14 cellular contexts compared by ENCODE assay signal in genomic region chr5:1509346-1510085, GRCh38. TPM values are rescaled to one million over a fixed set of nuclear protein-coding genes. Genes with fewer than 3 reads are reported as not detected.
DNase-seq lines count a peak whose midpoint lies in the region; ATAC-seq and TF ChIP-seq lines count a peak whose summit lies in the region.
"Had no signal": no experiment of that assay in that cellular context is flagged by ENCODE, and none has a peak within 500 bp of the region (broad histone marks: within the 10 kb centered on the region; RNA-seq: fewer than 3 reads in every experiment).

No MANE protein-coding gene starts in this region.

- no peaks in the 10 kb centered on the region for H3K36me3 ChIP-seq in mucosa of descending colon (ENCODE audit: low read depth)
- peaks cover 28% of the 10 kb centered on the region for H3K36me3 ChIP-seq in upper lobe of right lung
- no peaks in the 10 kb centered on the region for H3K36me3 ChIP-seq in transverse colon

- WGBS in transverse colon (ENCODE audit: low coverage in 1 of 2), 2 donors = 89 to 94% methylated on average over 12 to 30 of the region's 30 CpGs

- H3K27ac ChIP-seq in upper lobe of right lung (no peak overlapping the region), transverse colon (no peak overlapping the region)
- H3K27ac ChIP-seq: heart right ventricle had no signal

- no peaks in the 10 kb centered on the region for H3K36me3 Mint-ChIP-seq in activated naive CD8-positive, alpha-beta T cell treated with anti-CD3 and anti-CD28 coated beads, Interleukin-2, amount 10 ng/mL, durations not matched to agents 7 days and 5 days
- H3K36me3 Mint-ChIP-seq in activated naive CD8-positive, alpha-beta T cell treated with anti-CD3 and anti-CD28 coated beads, Interleukin-2, amount 50 U/mL, for 24 hours (ENCODE audit: low read depth) = peaks cover 6% of the 10 kb centered on the region
- peaks cover 35% of the 10 kb centered on the region for H3K36me3 Mint-ChIP-seq in central memory CD8-positive, alpha-beta T cell (ENCODE audit: insufficient read depth)

- TF ChIP-seq POLR2A in transverse colon (IDR thresholded peaks at IDR 0.05) = no peak

- no peaks in the 10 kb centered on the region for H3K9me3 Mint-ChIP-seq in activated naive CD8-positive, alpha-beta T cell treated with anti-CD3 and anti-CD28 coated beads, Interleukin-2, amount 10 ng/mL, durations not matched to agents 7 days and 5 days
- H3K9me3 Mint-ChIP-seq in activated naive CD8-positive, alpha-beta T cell treated with anti-CD3 and anti-CD28 coated beads, Interleukin-2, amount 50 U/mL, for 24 hours = no peaks in the 10 kb centered on the region
- no peaks in the 10 kb centered on the region for H3K9me3 Mint-ChIP-seq in central memory CD8-positive, alpha-beta T cell
- H3K9me3 Mint-ChIP-seq: nephron; T-helper 1 cell treated with Interleukin-12 subunit alpha and Interleukin-12 subunit beta and Interleukin-4 antibody, amounts not matched to agents 30 μg/mL and 1 μg/mL, for 36 hours had no signal

- H3K27me3 Mint-ChIP-seq in activated naive CD8-positive, alpha-beta T cell treated with anti-CD3 and anti-CD28 coated beads, Interleukin-2, amount 10 ng/mL, durations not matched to agents 7 days and 5 days = no peaks in the 10 kb centered on the region
- no peaks in the 10 kb centered on the region for H3K27me3 Mint-ChIP-seq in activated naive CD8-positive, alpha-beta T cell treated with anti-CD3 and anti-CD28 coated beads, Interleukin-2, amount 50 U/mL, for 24 hours
- H3K27me3 Mint-ChIP-seq in central memory CD8-positive, alpha-beta T cell = no peaks in the 10 kb centered on the region

- peaks cover 3% of the 10 kb centered on the region for H3K4me1 Mint-ChIP-seq in activated naive CD8-positive, alpha-beta T cell treated with anti-CD3 and anti-CD28 coated beads, Interleukin-2, amount 10 ng/mL, durations not matched to agents 7 days and 5 days
- peaks cover 13% of the 10 kb centered on the region for H3K4me1 Mint-ChIP-seq in activated naive CD8-positive, alpha-beta T cell treated with anti-CD3 and anti-CD28 coated beads, Interleukin-2, amount 50 U/mL, for 24 hours
- H3K4me1 Mint-ChIP-seq in central memory CD8-positive, alpha-beta T cell = peaks cover 72% of the 10 kb centered on the region

- TF ChIP-seq CTCF in mucosa of descending colon (IDR thresholded peaks at IDR 0.05) (no peak), upper lobe of right lung (IDR thresholded peaks at IDR 0.05) (no peak), transverse colon (IDR thresholded peaks at IDR 0.05) (no peak)

- intact Hi-C loops in mucosa of descending colon (cut with DNase I, micrococcal nuclease) = no loop called here
- intact Hi-C loops in upper lobe of right lung (cut with DNase I) = no loop called here
- intact Hi-C loops in transverse colon (cut with DNase I; ENCODE audit: low total_unique reads) = no loop called here

- H3K4me3 ChIP-seq in mucosa of descending colon (no peak overlapping the region), upper lobe of right lung (no peak overlapping the region), transverse colon (no peak overlapping the region)
- H3K4me3 ChIP-seq: heart right ventricle had no signal

- ATAC-seq in activated naive CD8-positive, alpha-beta T cell treated with anti-CD3 and anti-CD28 coated beads, Interleukin-2, amount 10 ng/mL, durations not matched to agents 7 days and 5 days (ENCODE audit: low read depth) = no peak
- no peak for ATAC-seq in activated naive CD8-positive, alpha-beta T cell treated with anti-CD3 and anti-CD28 coated beads, Interleukin-2, amount 50 U/mL, for 24 hours
- ATAC-seq in central memory CD8-positive, alpha-beta T cell (replicated peaks; ENCODE audit: extremely low read depth, poor library complexity, severe bottlenecking) = no peak
- ATAC-seq in mucosa of descending colon (no peak), upper lobe of right lung (no peak)
- ATAC-seq: heart right ventricle had no signal

- H3K4me1 ChIP-seq in mucosa of descending colon (ENCODE audit: low read depth) (no peaks in the 10 kb centered on the region), upper lobe of right lung (peaks cover 42% of the 10 kb centered on the region), transverse colon (no peaks in the 10 kb centered on the region)

- no peak for TF ChIP-seq EP300 in transverse colon (IDR thresholded peaks at IDR 0.05; ENCODE audit: low read depth)

- H3K27me3 ChIP-seq in upper lobe of right lung (no peaks in the 10 kb centered on the region), transverse colon (no peaks in the 10 kb centered on the region)
- H3K27me3 ChIP-seq: heart right ventricle had no signal

- POLR2A ChIA-PET in activated naive CD8-positive, alpha-beta T cell treated with anti-CD3 and anti-CD28 coated beads, Interleukin-2, amount 10 ng/mL, durations not matched to agents 7 days and 5 days (lab: Charles Lee) = no interaction called here

- H3K9me3 ChIP-seq in mucosa of descending colon (no peaks in the 10 kb centered on the region), upper lobe of right lung (no peaks in the 10 kb centered on the region), transverse colon (no peaks in the 10 kb centered on the region)
- H3K9me3 ChIP-seq: heart right ventricle had no signal

- in situ Hi-C loops in transverse colon (cut with MboI; ENCODE audit: low pct_ligation_motif_present in 1 of 4, low pct_unique_long_range_greater_than_20kb in 1 of 4, low sequenced_read_pairs in 3 of 4) = no loop called here

- no peak overlapping the region for H3K27ac Mint-ChIP-seq in activated naive CD8-positive, alpha-beta T cell treated with anti-CD3 and anti-CD28 coated beads, Interleukin-2, amount 10 ng/mL, durations not matched to agents 7 days and 5 days
- no peak overlapping the region for H3K27ac Mint-ChIP-seq in activated naive CD8-positive, alpha-beta T cell treated with anti-CD3 and anti-CD28 coated beads, Interleukin-2, amount 50 U/mL, for 24 hours
- peak overlapping the region; percentile 86 for H3K27ac Mint-ChIP-seq in central memory CD8-positive, alpha-beta T cell (ENCODE audit: low read depth)
- H3K27ac Mint-ChIP-seq: nephron had no signal

- DNase-seq in activated naive CD8-positive, alpha-beta T cell treated with anti-CD3 and anti-CD28 coated beads, Interleukin-2, amount 10 ng/mL, durations not matched to agents 7 days and 5 days = peak; percentile 5
- DNase-seq in activated naive CD8-positive, alpha-beta T cell treated with anti-CD3 and anti-CD28 coated beads, Interleukin-2, amount 50 U/mL, for 24 hours = no peak
- DNase-seq in central memory CD8-positive, alpha-beta T cell (ENCODE audit: low spot score in 2 of 2) = peak in 1 of 2 donors; percentile 7
- DNase-seq in mucosa of descending colon = peak in 2 of 3 donors; percentile 5 to 34
- DNase-seq in upper lobe of right lung = peak; percentile 56
- DNase-seq in GM19240 (ENCODE audit: insufficient read length, low spot score) = no peak
- no peak for DNase-seq in transverse colon
- DNase-seq in HPDE6-E6E7 (ENCODE audit: extremely low spot score) = no peak
- DNase-seq: activated CD4-positive, alpha-beta T cell treated with anti-CD3 and anti-CD28 coated beads, Interleukin-2, amount 50 U/mL, for 4 hours; DMS153; RPMI8226 had no signal

- no peak overlapping the region for H3K4me3 Mint-ChIP-seq in activated naive CD8-positive, alpha-beta T cell treated with anti-CD3 and anti-CD28 coated beads, Interleukin-2, amount 10 ng/mL, durations not matched to agents 7 days and 5 days
- no peak overlapping the region for H3K4me3 Mint-ChIP-seq in activated naive CD8-positive, alpha-beta T cell treated with anti-CD3 and anti-CD28 coated beads, Interleukin-2, amount 50 U/mL, for 24 hours
- no peak overlapping the region for H3K4me3 Mint-ChIP-seq in central memory CD8-positive, alpha-beta T cell
- H3K4me3 Mint-ChIP-seq: nephron; T-helper 1 cell treated with Interleukin-12 subunit alpha and Interleukin-12 subunit beta and Interleukin-4 antibody, amounts not matched to agents 30 μg/mL and 1 μg/mL, for 36 hours had no signal

RNA-seq across cellular contexts. Expression of gene LPCAT1, which starts 14.2 kb away (rescaled TPM):
- total RNA-seq in activated naive CD8-positive, alpha-beta T cell treated with anti-CD3 and anti-CD28 coated beads, Interleukin-2, amount 10 ng/mL, durations not matched to agents 7 days and 5 days = 10 to 100 TPM; 70.8 to 72.2 TPM
- total RNA-seq in mucosa of descending colon (10 to 100 TPM in 2 of 3 donors, 1 to 10 TPM in 1; 6.7 to 27.2 (median 26.0) TPM), upper lobe of right lung (690 TPM), transverse colon (10 to 100 TPM in 3 of 4 donors, 1 to 10 TPM in 1; 10.0 to 50.5 (median 21.0) TPM)

Comparison
In these comparisons a context has a peak if more than half of its experiments do, and no peak if none do; other contexts are left out.
1. DNase-seq: peak in activated naive CD8-positive, alpha-beta T cell treated with anti-CD3 and anti-CD28 coated beads, Interleukin-2, amount 10 ng/mL, durations not matched to agents 7 days and 5 days (single experiment), mucosa of descending colon (2 of 3) and upper lobe of right lung (single experiment); none in activated naive CD8-positive, alpha-beta T cell treated with anti-CD3 and anti-CD28 coated beads, Interleukin-2, amount 50 U/mL, for 24 hours (single experiment), GM19240 (single experiment), transverse colon (single experiment) and HPDE6-E6E7 (single experiment).